Comparison of ENCODE assay signal across 29 cellular contexts in the genomic region with DNA sequence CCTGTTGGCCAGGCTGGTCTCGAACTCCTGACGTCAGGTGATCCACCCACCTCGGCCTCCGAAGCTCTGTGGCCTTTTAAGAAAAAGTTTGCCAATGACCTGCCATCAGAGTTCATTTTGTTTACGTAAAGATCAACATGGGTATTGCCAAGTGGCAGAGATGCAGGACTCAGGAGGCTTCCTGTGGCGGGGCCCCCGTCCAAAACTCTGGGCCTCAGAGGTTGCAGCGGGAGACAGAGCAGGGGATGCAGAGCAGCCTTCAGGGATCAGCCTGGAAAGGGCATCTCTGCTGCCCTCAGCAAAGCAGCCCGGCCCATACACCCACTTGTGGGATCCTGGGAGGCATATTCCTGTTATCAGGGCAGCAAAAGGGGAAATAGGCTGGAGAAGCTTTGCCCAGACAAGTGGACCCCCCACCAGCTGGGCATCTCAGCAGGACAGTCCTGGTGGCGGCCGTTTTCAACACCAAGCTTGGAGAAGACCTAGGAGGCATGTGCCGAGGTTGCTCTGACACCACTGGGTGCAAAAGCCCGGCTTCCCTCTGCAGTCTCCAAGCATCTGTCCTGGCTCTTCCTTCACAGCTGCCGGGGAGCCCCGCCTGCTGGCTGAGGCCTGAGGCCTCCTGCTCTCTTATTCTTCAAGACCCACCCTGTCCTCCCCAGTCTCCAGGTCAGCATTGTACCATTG.
"Had no signal": no experiment of that assay in that cellular context is flagged by ENCODE, and none has a peak within 500 bp of the region (broad histone marks: within the 10 kb centered on the region; RNA-seq: fewer than 3 reads in every experiment).

No MANE protein-coding gene starts in this region.

- ATAC-seq: activated CD4-positive, alpha-beta T cell treated with anti-CD3 and anti-CD28 coated beads for 36 hours; activated CD8-positive, alpha-beta memory T cell treated with anti-CD3 and anti-CD28 coated beads, Interleukin-2, amount 10 ng/mL, durations not matched to agents 7 days and 5 days; activated CD8-positive, alpha-beta T cell treated with anti-CD3 and anti-CD28 coated beads, Interleukin-2, amount 10 ng/mL, durations not matched to agents 7 days and 5 days; foreskin keratinocyte; gastrocnemius medialis had no signal

- H3K4me1 ChIP-seq: colonic mucosa, esophagus muscularis mucosa, foreskin keratinocyte, gastrocnemius medialis had no signal

- H3K27ac ChIP-seq: brain microvascular endothelial cell, colonic mucosa, dorsolateral prefrontal cortex, esophagus muscularis mucosa, foreskin keratinocyte, gastrocnemius medialis had no signal

- H3K36me3 ChIP-seq: brain microvascular endothelial cell, colonic mucosa, esophagus muscularis mucosa, gastrocnemius medialis had no signal

- H3K4me3 ChIP-seq: colonic mucosa, dorsolateral prefrontal cortex, esophagus muscularis mucosa, gastrocnemius medialis had no signal

- H3K9me3 Mint-ChIP-seq: activated naive CD4-positive, alpha-beta T cell treated with anti-CD3 and anti-CD28 coated beads, Interleukin-2, amount 50 U/mL, for 24 hours had no signal

- H3K27me3 ChIP-seq: brain microvascular endothelial cell, colonic mucosa, dorsolateral prefrontal cortex, foreskin keratinocyte, gastrocnemius medialis had no signal

- H3K4me3 Mint-ChIP-seq: activated CD4-positive, alpha-beta memory T cell treated with anti-CD3 and anti-CD28 coated beads for 36 hours; activated CD4-positive, alpha-beta T cell treated with anti-CD3 and anti-CD28 coated beads for 36 hours; activated CD4-positive, alpha-beta T cell treated with anti-CD3 and anti-CD28 coated beads, Interleukin-2, amount 10 ng/mL, durations not matched to agents 24 days and 14 days; activated CD8-positive, alpha-beta memory T cell treated with anti-CD3 and anti-CD28 coated beads, Interleukin-2, amount 10 ng/mL, durations not matched to agents 7 days and 5 days; activated CD8-positive, alpha-beta T cell treated with anti-CD3 and anti-CD28 coated beads, Interleukin-2, amount 10 ng/mL, durations not matched to agents 7 days and 5 days; activated naive CD4-positive, alpha-beta T cell treated with anti-CD3 and anti-CD28 coated beads for 36 hours; activated naive CD4-positive, alpha-beta T cell treated with anti-CD3 and anti-CD28 coated beads, Interleukin-2, amount 50 U/mL, for 24 hours; activated naive CD8-positive, alpha-beta T cell treated with anti-CD3 and anti-CD28 coated beads, Interleukin-2, amount 10 ng/mL, durations not matched to agents 7 days and 5 days; activated T-helper 1 cell treated with anti-CD3 and anti-CD28 coated beads, Interleukin-12 subunit alpha, Interleukin-12 subunit beta, Interleukin-2, Interleukin-4 antibody, amounts not matched to agents 30 ng/mL and 10 ng/mL and 1 ng/mL, durations not matched to agents 14 hours and 24 hours and 36 hours; endodermal cell had no signal

- H3K27me3 Mint-ChIP-seq: activated CD4-positive, alpha-beta memory T cell treated with anti-CD3 and anti-CD28 coated beads for 36 hours; activated CD4-positive, alpha-beta T cell treated with anti-CD3 and anti-CD28 coated beads for 36 hours; activated CD4-positive, alpha-beta T cell treated with anti-CD3 and anti-CD28 coated beads, Interleukin-2, amount 10 ng/mL, durations not matched to agents 24 days and 14 days; activated CD8-positive, alpha-beta memory T cell treated with anti-CD3 and anti-CD28 coated beads, Interleukin-2, amount 10 ng/mL, durations not matched to agents 7 days and 5 days; activated naive CD4-positive, alpha-beta T cell treated with anti-CD3 and anti-CD28 coated beads, Interleukin-2, amount 50 U/mL, for 24 hours; activated naive CD8-positive, alpha-beta T cell treated with anti-CD3 and anti-CD28 coated beads, Interleukin-2, amount 10 ng/mL, durations not matched to agents 7 days and 5 days had no signal

- DNase-seq: activated CD4-positive, alpha-beta memory T cell treated with anti-CD3 and anti-CD28 coated beads for 36 hours; activated CD4-positive, alpha-beta T cell treated with anti-CD3 and anti-CD28 coated beads for 36 hours; activated CD4-positive, alpha-beta T cell treated with anti-CD3 and anti-CD28 coated beads, Interleukin-2, amount 10 ng/mL, durations not matched to agents 24 days and 14 days; activated CD4-positive, CD25-positive, alpha-beta regulatory T cell; activated CD4-positive, CD25-positive, alpha-beta regulatory T cell treated with anti-CD3 and anti-CD28 coated beads, Interleukin-2, amount 50 U/mL, for 72 hours; activated CD8-positive, alpha-beta memory T cell treated with anti-CD3 and anti-CD28 coated beads, Interleukin-2, amount 10 ng/mL, durations not matched to agents 7 days and 5 days; activated CD8-positive, alpha-beta memory T cell treated with anti-CD3 and anti-CD28 coated beads, Interleukin-2, amount 50 U/mL, for 4 hours; activated CD8-positive, alpha-beta T cell treated with anti-CD3 and anti-CD28 coated beads, Interleukin-2, amount 10 ng/mL, durations not matched to agents 7 days and 5 days; activated effector memory CD4-positive, alpha-beta T cell treated with anti-CD3 and anti-CD28 coated beads, Interleukin-2, amount 50 U/mL, for 16 hours; activated naive CD4-positive, alpha-beta T cell treated with anti-CD3 and anti-CD28 coated beads for 36 hours; activated naive CD8-positive, alpha-beta T cell treated with anti-CD3 and anti-CD28 coated beads, Interleukin-2, amount 10 ng/mL, durations not matched to agents 7 days and 5 days; activated T-cell treated with anti-CD3 and anti-CD28 coated beads, Interleukin-2, amount 50 U/mL, for 1 hour; activated T-cell treated with anti-CD3 and anti-CD28 coated beads, Interleukin-2, amount 50 U/mL, for 48 hours; amniotic stem cell; anterior cingulate cortex; brain microvascular endothelial cell; caudate nucleus; colonic mucosa; dorsolateral prefrontal cortex; effector memory CD4-positive, alpha-beta T cell; endodermal cell; foreskin keratinocyte; gastrocnemius medialis; glutamatergic neuron; T-helper 2 cell had no signal

- H3K27ac Mint-ChIP-seq: activated CD4-positive, alpha-beta memory T cell treated with anti-CD3 and anti-CD28 coated beads for 36 hours; activated CD4-positive, alpha-beta T cell treated with anti-CD3 and anti-CD28 coated beads for 36 hours; activated CD4-positive, alpha-beta T cell treated with anti-CD3 and anti-CD28 coated beads, Interleukin-2, amount 10 ng/mL, durations not matched to agents 24 days and 14 days; activated CD8-positive, alpha-beta memory T cell treated with anti-CD3 and anti-CD28 coated beads, Interleukin-2, amount 10 ng/mL, durations not matched to agents 7 days and 5 days; activated CD8-positive, alpha-beta T cell treated with anti-CD3 and anti-CD28 coated beads, Interleukin-2, amount 10 ng/mL, durations not matched to agents 7 days and 5 days; activated naive CD4-positive, alpha-beta T cell treated with anti-CD3 and anti-CD28 coated beads for 36 hours; activated naive CD4-positive, alpha-beta T cell treated with anti-CD3 and anti-CD28 coated beads, Interleukin-2, amount 50 U/mL, for 24 hours; activated naive CD8-positive, alpha-beta T cell treated with anti-CD3 and anti-CD28 coated beads, Interleukin-2, amount 10 ng/mL, durations not matched to agents 7 days and 5 days; activated T-helper 1 cell treated with anti-CD3 and anti-CD28 coated beads, Interleukin-12 subunit alpha, Interleukin-12 subunit beta, Interleukin-2, Interleukin-4 antibody, amounts not matched to agents 30 ng/mL and 10 ng/mL and 1 ng/mL, durations not matched to agents 14 hours and 24 hours and 36 hours; activated T-helper 2 cell treated with anti-CD3 and anti-CD28 coated beads, Interferon-gamma antibody, Interleukin-2, Interleukin-4, amounts not matched to agents 10 μg/mL and 5 μg/mL and 100 μg/mL, durations not matched to agents 14 hours and 24 hours and 36 hours; endodermal cell had no signal

- H3K9me3 ChIP-seq: colonic mucosa, gastrocnemius medialis had no signal

- H3K4me1 Mint-ChIP-seq: activated CD4-positive, alpha-beta T cell treated with anti-CD3 and anti-CD28 coated beads for 36 hours; activated CD4-positive, alpha-beta T cell treated with anti-CD3 and anti-CD28 coated beads, Interleukin-2, amount 10 ng/mL, durations not matched to agents 24 days and 14 days; activated CD8-positive, alpha-beta memory T cell treated with anti-CD3 and anti-CD28 coated beads, Interleukin-2, amount 10 ng/mL, durations not matched to agents 7 days and 5 days; activated naive CD4-positive, alpha-beta T cell treated with anti-CD3 and anti-CD28 coated beads, Interleukin-2, amount 50 U/mL, for 24 hours; activated naive CD8-positive, alpha-beta T cell treated with anti-CD3 and anti-CD28 coated beads, Interleukin-2, amount 10 ng/mL, durations not matched to agents 7 days and 5 days; endodermal cell had no signal

- H3K36me3 Mint-ChIP-seq: activated CD4-positive, alpha-beta memory T cell treated with anti-CD3 and anti-CD28 coated beads for 36 hours; activated CD8-positive, alpha-beta memory T cell treated with anti-CD3 and anti-CD28 coated beads, Interleukin-2, amount 10 ng/mL, durations not matched to agents 7 days and 5 days; activated naive CD4-positive, alpha-beta T cell treated with anti-CD3 and anti-CD28 coated beads, Interleukin-2, amount 50 U/mL, for 24 hours; activated naive CD8-positive, alpha-beta T cell treated with anti-CD3 and anti-CD28 coated beads, Interleukin-2, amount 10 ng/mL, durations not matched to agents 7 days and 5 days had no signal
